ENCODE assay signal across 7 cellular contexts in the genomic region with DNA sequence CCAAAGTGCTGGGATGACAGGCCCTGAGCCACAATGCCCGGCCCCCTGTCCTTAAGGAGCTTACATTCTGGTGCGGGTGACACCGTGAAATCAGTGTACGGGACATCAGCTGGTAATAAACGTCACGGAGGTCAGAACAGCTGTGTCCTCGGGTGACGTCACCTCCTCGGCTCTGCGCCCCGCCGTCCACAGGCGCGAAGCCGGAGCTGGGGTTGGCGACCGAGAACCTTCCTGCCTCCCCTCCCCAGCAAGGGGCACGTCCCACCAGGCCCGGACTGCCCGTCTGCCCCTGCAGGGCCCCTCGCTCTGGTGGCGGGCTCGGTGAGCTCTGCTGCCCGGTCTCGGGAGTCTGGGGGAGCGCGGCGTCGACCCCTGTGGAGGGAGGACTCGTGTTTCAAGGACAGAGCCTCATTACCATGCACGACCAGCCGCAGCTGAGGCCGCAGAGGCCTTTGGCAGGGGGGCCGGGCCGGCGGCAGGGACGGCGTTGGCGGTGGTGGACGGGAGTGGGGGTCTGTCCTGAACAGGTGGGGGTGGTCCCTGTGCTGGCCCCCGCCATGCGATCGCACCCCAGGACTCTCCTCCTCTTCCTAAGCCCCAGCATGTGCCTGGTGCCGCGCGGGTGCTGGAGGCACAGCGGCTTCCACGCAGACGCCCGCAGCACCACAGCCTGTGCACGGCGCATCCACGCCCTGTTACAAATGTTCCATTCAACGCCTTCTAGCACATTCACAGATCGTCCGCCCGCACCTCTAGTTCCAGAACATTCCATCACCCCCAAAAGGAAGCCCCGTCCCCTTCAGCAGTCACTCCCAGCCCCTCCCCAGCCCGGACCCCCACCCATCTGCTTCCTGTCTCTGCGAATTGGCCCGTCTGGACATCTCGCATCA. TPM values are rescaled to one million over a fixed set of nuclear protein-coding genes. Genes with fewer than 3 reads are reported as not detected.
DNase-seq lines count a peak whose midpoint lies in the region; ATAC-seq lines count a peak whose summit lies in the region.
"Had no signal": no experiment of that assay in that cellular context is flagged by ENCODE, and none has a peak within 500 bp of the region (broad histone marks: within the 10 kb centered on the region; RNA-seq: fewer than 3 reads in every experiment).

No MANE protein-coding gene starts in this region.

- no peak overlapping the region for H2AFZ ChIP-seq in GM23248

- H3F3A ChIP-seq in GM23248 (ENCODE audit: insufficient read depth), result no peaks in the 10 kb centered on the region

- H3K9ac ChIP-seq in GM23248, result no peak overlapping the region

- H3K4me1 Mint-ChIP-seq in naive B cell, result peaks cover 36 to 77% (median 59%) of the 10 kb centered on the region in 3 donors

- no peaks in the 10 kb centered on the region for H3K36me3 ChIP-seq in GM23248 (ENCODE audit: low read depth)

- no peaks in the 10 kb centered on the region for H3K9me3 ChIP-seq in GM23248 (ENCODE audit: low read depth)

- DNase-seq in GM23248, result peak; percentile 70
- peak; percentile 63 for DNase-seq in dermis blood vessel endothelial cell
- peak; percentile 72 for DNase-seq in naive B cell
- DNase-seq in NCI-H1436 treated with DMSO at 0.1 percent for 48 hours (lab: John Stamatoyannopoulos, UW), result no peak
- DNase-seq in NCI-H345 (lab: John Stamatoyannopoulos, UW), result no peak
- no peak for DNase-seq in HCEC 1CT
- DNase-seq: stimulated activated CD4-positive, alpha-beta T cell treated with anti-CD3 and anti-CD28 coated beads, Interleukin-2, amount 100 ng/mL, for 48 hours had no signal

- H3K27ac Mint-ChIP-seq in naive B cell, result peak overlapping the region; percentile 92 to 98 (median 96)

- in situ Hi-C loops in GM23248 (cut with MboI), result no loop called here

- H3K4me2 ChIP-seq in GM23248 (ENCODE audit: unreplicated experiment), result peak overlapping the region; percentile 16

- H3K27me3 ChIP-seq in GM23248 (replicated peaks; ENCODE audit: insufficient read depth), result peaks cover 17% of the 10 kb centered on the region

- H3K27ac ChIP-seq in GM23248, result no peak overlapping the region

- H3K9me2 ChIP-seq in GM23248 (ENCODE audit: insufficient read depth), result no peaks in the 10 kb centered on the region

- no peaks in the 10 kb centered on the region for H3K4me1 ChIP-seq in GM23248 (ENCODE audit: insufficient read depth)

- H3K9me3 Mint-ChIP-seq in naive B cell, result peaks cover 0 to 2% (median 0%) of the 10 kb centered on the region in 7 donors

- peak; percentile 69 to 71 for ATAC-seq in naive B cell (ENCODE audit: low read depth in 2 of 2)

- no peaks in the 10 kb centered on the region for H3K36me3 Mint-ChIP-seq in naive B cell

- peaks cover 0 to 10% (median 0%) of the 10 kb centered on the region in 3 donors for H3K27me3 Mint-ChIP-seq in naive B cell

- no peaks in the 10 kb centered on the region for H4K20me1 ChIP-seq in GM23248 (ENCODE audit: insufficient read depth)

- H3K79me2 ChIP-seq in GM23248 (ENCODE audit: insufficient read depth), result no peaks in the 10 kb centered on the region

- no peak overlapping the region for H3K4me3 ChIP-seq in GM23248

- H3K4me3 Mint-ChIP-seq in naive B cell, result peak overlapping the region; percentile 80 to 92 (median 88)

- WGBS in GM23248 (ENCODE audit: low coverage in 1 of 2, low lambda C conversion rate in 2 of 2, missing lambda C conversion rate in 2 of 2), 2 experiments, result 17 to 20% methylated on average over 53 to 62 of the region's 62 CpGs

RNA-seq across cellular contexts. Expression of gene LINGO3, which starts 5.4 kb away (rescaled TPM):
- not detected in 2 replicates for total RNA-seq in GM23248 (2014; rRNA removed; shearing (Covaris generic))
- polyA plus RNA-seq in GM23248 (2016; fragmentation: Nextera tagmentation; extraction: Ambion mirVana) (not detected in 2 replicates), naive B cell (ENCODE audit: low read depth in 6 of 6) (10 to 100 TPM in 5 of 6 donors, 1 to 10 TPM in 1; 6.4 to 45.0 (median 15.4) TPM)
- total RNA-seq in dermis blood vessel endothelial cell, result not detected in 2 replicates

RNA-seq across cellular contexts. Expression of gene PEAK3, which starts 20.6 kb away (rescaled TPM):
- total RNA-seq in GM23248 (2014; rRNA removed; shearing (Covaris generic)), result not detected in 2 replicates
- 0.19 TPM in 1 of 2 replicates, not detected in the other for polyA plus RNA-seq in GM23248 (2016; fragmentation: Nextera tagmentation; extraction: Ambion mirVana)
- 0.17 and 0.19 TPM in 2 replicates for total RNA-seq in dermis blood vessel endothelial cell
- 1 to 10 TPM in 1 of 6 donors, under 1 TPM in 4, not detected in 1; 0.30 to 1.0 (median 0.49) TPM for polyA plus RNA-seq in naive B cell (ENCODE audit: low read depth in 6 of 6)

RNA-seq across cellular contexts. Expression of gene LSM7, which starts 25.8 kb away (rescaled TPM):
- total RNA-seq in GM23248 (2014; rRNA removed; shearing (Covaris generic)), result 87.0 and 118 TPM in 2 replicates
- polyA plus RNA-seq in GM23248 (2016; fragmentation: Nextera tagmentation; extraction: Ambion mirVana) (91.4 and 102 TPM in 2 replicates), naive B cell (ENCODE audit: low read depth in 6 of 6) (100 to 1,000 TPM; 275 to 337 (median 314) TPM)
- total RNA-seq in dermis blood vessel endothelial cell, result 114 and 166 TPM in 2 replicates

RNA-seq across cellular contexts. Expression of gene SPPL2B, which starts 25.9 kb away (rescaled TPM):
- 43.0 and 61.0 TPM in 2 replicates for total RNA-seq in GM23248 (2014; rRNA removed; shearing (Covaris generic))
- polyA plus RNA-seq in GM23248 (2016; fragmentation: Nextera tagmentation; extraction: Ambion mirVana) (38.6 and 38.9 TPM in 2 replicates), naive B cell (ENCODE audit: low read depth in 6 of 6) (10 to 100 TPM; 13.0 to 38.0 (median 18.7) TPM)
- 32.1 and 33.2 TPM in 2 replicates for total RNA-seq in dermis blood vessel endothelial cell

RNA-seq across cellular contexts. Expression of gene JSRP1, which starts 46.3 kb away (rescaled TPM):
- not detected in 2 replicates for total RNA-seq in GM23248 (2014; rRNA removed; shearing (Covaris generic))
- polyA plus RNA-seq in GM23248 (2016; fragmentation: Nextera tagmentation; extraction: Ambion mirVana), result 0.41 TPM in 1 of 2 replicates, not detected in the other
- total RNA-seq in dermis blood vessel endothelial cell, result 0.17 TPM in 1 of 2 replicates, not detected in the other
- polyA plus RNA-seq in naive B cell (ENCODE audit: low read depth in 6 of 6), result under 1 TPM in 3 of 6 donors, not detected in 3; 0.41 to 0.87 (median 0.53) TPM

Comparison
In these comparisons a context has a peak if more than half of its experiments do, and no peak if none do; other contexts are left out.
1. DNase-seq: peak in GM23248 (single experiment), dermis blood vessel endothelial cell (single experiment) and naive B cell (single experiment); none in NCI-H1436 treated with DMSO at 0.1 percent for 48 hours (single experiment), NCI-H345 (single experiment) and HCEC 1CT (single experiment).